10 cellular contexts compared by ENCODE assay signal in genomic region chr19:29751932-29752331, GRCh38.
"Had no signal": no experiment of that assay in that cellular context is flagged by ENCODE, and none has a peak within 500 bp of the region (broad histone marks: within the 10 kb centered on the region; RNA-seq: fewer than 3 reads in every experiment).

No MANE protein-coding gene starts in this region.

- H3K9ac ChIP-seq: GM23248 had no signal

- FAIRE-seq: H1, H54 had no signal

- H3K9me3 ChIP-seq: HAP-1 had no signal

- H3K27ac ChIP-seq: GM23248 had no signal

- H3K4me3 ChIP-seq: GM23248, GM23338, HAP-1 had no signal

- H3K36me3 ChIP-seq: HAP-1 had no signal

- H3K4me1 ChIP-seq: HAP-1 had no signal

- DNase-seq: GM23248, GOT3, H7, H9, HCEC 1CT, HFFc6 had no signal
